24 cellular contexts compared by ENCODE assay signal in genomic region chr1:61089338-61089737, GRCh38. TPM values are rescaled to one million over a fixed set of nuclear protein-coding genes. Genes with fewer than 3 reads are reported as not detected.
A peak's percentile ranks its signal among the peaks of the same experiment; 100 is the strongest.
DNase-seq lines count a peak whose midpoint lies in the region; ATAC-seq and TF ChIP-seq lines count a peak whose summit lies in the region.
"Had no signal": no experiment of that assay in that cellular context is flagged by ENCODE, and none has a peak within 500 bp of the region (broad histone marks: within the 10 kb centered on the region; RNA-seq: fewer than 3 reads in every experiment).

No MANE protein-coding gene starts in this region.

- DNase-seq in left ventricle myocardium inferior: no peak
- DNase-seq in heart left ventricle: no peak
- no peak for DNase-seq in coronary artery (ENCODE audit: low spot score)
- no peak for DNase-seq in prostate gland (ENCODE audit: low spot score)
- DNase-seq in aorta: no peak
- DNase-seq in DMS 273 (lab: John Stamatoyannopoulos, UW; ENCODE audit: unreplicated experiment): no peak
- no peak for DNase-seq in stimulated activated effector memory CD8-positive, alpha-beta T cell treated with anti-CD3 and anti-CD28 coated beads, Interleukin-12 subunit alpha, Interleukin-12 subunit beta, amount 100 ng/mL, for 72 hours (ENCODE audit: low spot score in 2 of 2)
- DNase-seq: activated CD4-positive, alpha-beta T cell treated with anti-CD3 and anti-CD28 coated beads for 4 hours; activated naive CD8-positive, alpha-beta T cell treated with anti-CD3 and anti-CD28 coated beads, Interleukin-2, amount 10 ng/mL, durations not matched to agents 7 days and 5 days; BE2C; COR-L47; kidney; mesenchymal stem cell; naive thymus-derived CD8-positive, alpha-beta T cell; NCI-H510A treated with DMSO at 0.1 percent for 48 hours; OCI-M1; ovary; SIG-M5; stimulated activated CD4-positive, alpha-beta T cell treated with anti-CD3 and anti-CD28 coated beads, Interleukin-2, amount 100 ng/mL, for 24 hours; stimulated activated naive CD4-positive, alpha-beta T cell treated with Interleukin-2 at 50 U/mL for 16 hours; T-cell had no signal

- no peaks in the 10 kb centered on the region for H3K9me3 ChIP-seq in left ventricle myocardium inferior (replicated peaks)
- no peaks in the 10 kb centered on the region for H3K9me3 ChIP-seq in heart left ventricle
- H3K9me3 ChIP-seq in prostate gland: no peaks in the 10 kb centered on the region
- H3K9me3 ChIP-seq in aorta (ENCODE audit: control insufficient read depth, low read length): no peaks in the 10 kb centered on the region
- H3K9me3 ChIP-seq: BE2C, ovary had no signal

- 53 to 59% (median 56%) methylated on average over 4 of the region's 4 CpGs for WGBS in heart left ventricle, 4 donors
- WGBS in prostate gland: 26% methylated on average over 4 of the region's 4 CpGs
- WGBS in aorta, 2 donors: 14 to 21% methylated on average over 4 of the region's 4 CpGs

- TF ChIP-seq CTCF in left ventricle myocardium inferior (IDR thresholded peaks at IDR 0.05; ENCODE audit: borderline replicate concordance) (no peak), heart left ventricle (IDR thresholded peaks at IDR 0.05) (no peak), coronary artery (IDR thresholded peaks at IDR 0.05) (no peak), prostate gland (IDR thresholded peaks at IDR 0.05) (peak in 1 of 4 experiments; percentile 16)

- no peak overlapping the region for H3K4me3 Mint-ChIP-seq in stimulated activated effector memory CD8-positive, alpha-beta T cell treated with anti-CD3 and anti-CD28 coated beads, Interleukin-12 subunit alpha, Interleukin-12 subunit beta, amount 100 ng/mL, for 72 hours
- H3K4me3 Mint-ChIP-seq: activated naive CD8-positive, alpha-beta T cell treated with anti-CD3 and anti-CD28 coated beads, Interleukin-2, amount 10 ng/mL, durations not matched to agents 7 days and 5 days; dendritic cell treated with granulocyte-macrophage colony-stimulating factor and Interleukin-4, amounts not matched to agents 40 ng/mL and 50 ng/mL, for 4 days; naive thymus-derived CD8-positive, alpha-beta T cell; T-cell had no signal

- no peaks in the 10 kb centered on the region for H3K27me3 ChIP-seq in left ventricle myocardium inferior (ENCODE audit: low read depth)
- no peaks in the 10 kb centered on the region for H3K27me3 ChIP-seq in heart left ventricle
- H3K27me3 ChIP-seq in prostate gland (replicated peaks; ENCODE audit: insufficient read depth): no peaks in the 10 kb centered on the region
- H3K27me3 ChIP-seq in aorta (ENCODE audit: control insufficient read depth in 1 of 2, insufficient read depth in 2 of 2, low read length in 1 of 2): no peaks in the 10 kb centered on the region
- H3K27me3 ChIP-seq: BE2C, ovary had no signal

- TF ChIP-seq POLR2A in heart left ventricle (IDR thresholded peaks at IDR 0.05): no peak
- no peak for TF ChIP-seq POLR2A in prostate gland (IDR thresholded peaks at IDR 0.05)

- H3K36me3 ChIP-seq in left ventricle myocardium inferior: peaks cover 15% of the 10 kb centered on the region
- peaks cover 0 to 21% (median 13%) of the 10 kb centered on the region in 9 donors for H3K36me3 ChIP-seq in heart left ventricle
- H3K36me3 ChIP-seq in prostate gland: peaks cover 0 to 6% of the 10 kb centered on the region in 2 donors
- peaks cover 0 to 2% of the 10 kb centered on the region in 2 donors for H3K36me3 ChIP-seq in aorta (ENCODE audit: control insufficient read depth in 1 of 2, insufficient read depth in 2 of 2, low read length in 1 of 2)
- H3K36me3 ChIP-seq: ovary had no signal

- no peaks in the 10 kb centered on the region for H3K9me3 Mint-ChIP-seq in stimulated activated effector memory CD8-positive, alpha-beta T cell treated with anti-CD3 and anti-CD28 coated beads, Interleukin-12 subunit alpha, Interleukin-12 subunit beta, amount 100 ng/mL, for 72 hours
- H3K9me3 Mint-ChIP-seq: activated naive CD8-positive, alpha-beta T cell treated with anti-CD3 and anti-CD28 coated beads, Interleukin-2, amount 10 ng/mL, durations not matched to agents 7 days and 5 days; activated T-helper 2 cell treated with anti-CD3 and anti-CD28 coated beads, Interferon-gamma antibody, Interleukin-2, Interleukin-4, amounts not matched to agents 10 μg/mL and 5 μg/mL and 100 μg/mL, durations not matched to agents 14 hours and 24 hours and 36 hours; dendritic cell treated with granulocyte-macrophage colony-stimulating factor and Interleukin-4, amounts not matched to agents 40 ng/mL and 50 ng/mL, for 4 days; naive thymus-derived CD8-positive, alpha-beta T cell; T-cell had no signal

- H3K36me3 Mint-ChIP-seq in stimulated activated effector memory CD8-positive, alpha-beta T cell treated with anti-CD3 and anti-CD28 coated beads, Interleukin-12 subunit alpha, Interleukin-12 subunit beta, amount 100 ng/mL, for 72 hours: peaks cover 12% of the 10 kb centered on the region
- H3K36me3 Mint-ChIP-seq: activated naive CD8-positive, alpha-beta T cell treated with anti-CD3 and anti-CD28 coated beads, Interleukin-2, amount 10 ng/mL, durations not matched to agents 7 days and 5 days had no signal

- H3K4me1 ChIP-seq in left ventricle myocardium inferior: peaks cover 100% of the 10 kb centered on the region
- peaks cover 9 to 97% (median 71%) of the 10 kb centered on the region in 12 donors for H3K4me1 ChIP-seq in heart left ventricle
- H3K4me1 ChIP-seq in prostate gland (replicated peaks): no peaks in the 10 kb centered on the region
- peaks cover 2 to 3% of the 10 kb centered on the region in 2 donors for H3K4me1 ChIP-seq in aorta (ENCODE audit: control insufficient read depth in 1 of 2, insufficient read depth in 2 of 2, low read length in 2 of 2)
- H3K4me1 ChIP-seq: BE2C had no signal

- intact Hi-C loops in left ventricle myocardium inferior (cut with micrococcal nuclease): loop anchor here (10.0 kb wide), 1 partner anchor 245 kb away; no protein-coding TSS in a partner anchor
- intact Hi-C loops in heart left ventricle (cut with DNase I): loop anchor here in 7 of 10 donors (2.0 to 10.0 kb wide), 5 partner anchors 37 to 245 kb away; no protein-coding TSS in a partner anchor
- intact Hi-C loops in prostate gland (cut with DNase I): loop anchor here (5.0 to 10.0 kb wide), 2 partner anchors 38 to 365 kb away; no protein-coding TSS in a partner anchor
- intact Hi-C loops in aorta (cut with DNase I): loop anchor here in 1 of 2 donors (5.0 kb wide), 2 partner anchors 37 to 93 kb away; no protein-coding TSS in a partner anchor

- peak overlapping the region; percentile 98 for H3K27ac ChIP-seq in left ventricle myocardium inferior (replicated peaks)
- peak overlapping the region in 5 of 12 donors; percentile 2 to 32 (median 10) for H3K27ac ChIP-seq in heart left ventricle
- peak overlapping the region; percentile 24 to 97 for H3K27ac ChIP-seq in coronary artery
- H3K27ac ChIP-seq in prostate gland: peak overlapping the region; percentile 39 to 97
- H3K27ac ChIP-seq in aorta (ENCODE audit: low read depth in 1 of 2, low read length in 2 of 2): peak overlapping the region in 1 of 2 donors; percentile 82
- H3K27ac ChIP-seq: ovary had no signal

- H3K4me3 ChIP-seq in left ventricle myocardium inferior (peak overlapping the region; percentile 25), heart left ventricle (no peak overlapping the region), coronary artery (no peak overlapping the region), prostate gland (no peak overlapping the region), aorta (ENCODE audit: low read length in 2 of 2) (peak overlapping the region; percentile 26 to 34)
- H3K4me3 ChIP-seq: ovary had no signal

- no peak overlapping the region for H3K27ac Mint-ChIP-seq in stimulated activated effector memory CD8-positive, alpha-beta T cell treated with anti-CD3 and anti-CD28 coated beads, Interleukin-12 subunit alpha, Interleukin-12 subunit beta, amount 100 ng/mL, for 72 hours
- H3K27ac Mint-ChIP-seq: activated naive CD8-positive, alpha-beta T cell treated with anti-CD3 and anti-CD28 coated beads, Interleukin-2, amount 10 ng/mL, durations not matched to agents 7 days and 5 days; activated T-helper 2 cell treated with anti-CD3 and anti-CD28 coated beads, Interferon-gamma antibody, Interleukin-2, Interleukin-4, amounts not matched to agents 10 μg/mL and 5 μg/mL and 100 μg/mL, durations not matched to agents 14 hours and 24 hours and 36 hours; dendritic cell treated with granulocyte-macrophage colony-stimulating factor and Interleukin-4, amounts not matched to agents 40 ng/mL and 50 ng/mL, for 4 days; naive thymus-derived CD8-positive, alpha-beta T cell; T-cell had no signal

- no peak for ATAC-seq in heart left ventricle
- ATAC-seq in aorta (ENCODE audit: low FRiP score): no peak
- no peak for ATAC-seq in stimulated activated effector memory CD8-positive, alpha-beta T cell treated with anti-CD3 and anti-CD28 coated beads, Interleukin-12 subunit alpha, Interleukin-12 subunit beta, amount 100 ng/mL, for 72 hours
- ATAC-seq in HG02798 (IDR thresholded peaks at IDR 0.05; ENCODE audit: poor library complexity, unreplicated experiment): no peak
- ATAC-seq: naive thymus-derived CD8-positive, alpha-beta T cell; T-cell had no signal

- H3K4me1 Mint-ChIP-seq in stimulated activated effector memory CD8-positive, alpha-beta T cell treated with anti-CD3 and anti-CD28 coated beads, Interleukin-12 subunit alpha, Interleukin-12 subunit beta, amount 100 ng/mL, for 72 hours: peaks cover 5% of the 10 kb centered on the region
- H3K4me1 Mint-ChIP-seq: activated naive CD8-positive, alpha-beta T cell treated with anti-CD3 and anti-CD28 coated beads, Interleukin-2, amount 10 ng/mL, durations not matched to agents 7 days and 5 days had no signal

RNA-seq across cellular contexts. Expression of gene NFIA, which starts 7.0 kb away (rescaled TPM):
- total RNA-seq in left ventricle myocardium inferior: 90.2 TPM
- 100 to 1,000 TPM in 2 of 9 donors, 10 to 100 TPM in 7; 76.6 to 121 (median 98.5) TPM for total RNA-seq in heart left ventricle
- 10 to 100 TPM; 12.7 to 24.3 TPM for polyA plus RNA-seq in heart left ventricle
- total RNA-seq in prostate gland: 10 to 100 TPM; 61.4 to 86.3 TPM
- 100 to 1,000 TPM; 139 to 221 TPM for total RNA-seq in aorta
- 10 to 100 TPM; 15.3 to 25.7 TPM for polyA plus RNA-seq in aorta

Comparison
In these comparisons a context has a peak if more than half of its experiments do, and no peak if none do; other contexts are left out.
1. H3K4me3 ChIP-seq: peak in left ventricle myocardium inferior (single experiment) and aorta (2 of 2); none in heart left ventricle (0 of 12), coronary artery (single experiment) and prostate gland (0 of 2).